Comparison of ENCODE assay signal across 29 cellular contexts in the genomic region with DNA sequence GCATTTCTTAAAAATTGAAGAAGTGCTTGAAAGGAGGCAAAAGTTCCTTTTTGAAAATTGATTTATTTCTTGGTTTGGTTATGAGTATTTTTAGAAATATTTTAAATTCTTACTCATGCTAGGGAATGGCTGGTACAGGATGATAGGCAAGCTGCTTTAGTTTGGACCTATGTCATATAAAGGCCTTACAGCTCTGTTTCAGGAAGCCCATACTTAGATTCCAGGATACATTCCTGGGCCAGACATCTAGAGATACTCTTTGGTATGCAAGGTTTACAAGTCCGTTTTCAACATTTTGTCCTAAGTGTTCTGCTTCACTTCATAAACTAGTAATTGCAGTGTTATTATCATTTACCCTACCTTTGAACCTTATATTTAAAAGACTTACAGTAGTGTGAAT.
A peak's percentile ranks its signal among the peaks of the same experiment; 100 is the strongest.
DNase-seq lines count a peak whose midpoint lies in the region; ATAC-seq and TF ChIP-seq lines count a peak whose summit lies in the region.
"Had no signal": no experiment of that assay in that cellular context is flagged by ENCODE, and none has a peak within 500 bp of the region (broad histone marks: within the 10 kb centered on the region; RNA-seq: fewer than 3 reads in every experiment).

No MANE protein-coding gene starts in this region.

- H3K4me1 Mint-ChIP-seq in CD8-positive, alpha-beta memory T cell = peaks cover 0 to 5% (median 2%) of the 10 kb centered on the region in 3 donors
- H3K4me1 Mint-ChIP-seq: stimulated activated naive CD8-positive, alpha-beta T cell treated with anti-CD3 and anti-CD28 coated beads, Interleukin-15, amount 100 ng/mL, for 72 hours had no signal

- H3K18ac ChIP-seq in IMR-90 (ENCODE audit: low read depth, low read length) (no peak overlapping the region), mesenchymal stem cell (ENCODE audit: low read depth in 1 of 2, low read length in 2 of 2) (no peak overlapping the region)

- no peak overlapping the region for H2BK12ac ChIP-seq in mesenchymal stem cell (ENCODE audit: low read length in 2 of 2)

- H3K4me3 ChIP-seq in IMR-90 (ENCODE audit: insufficient read depth, low read depth, low read length) (no peak overlapping the region), brain microvascular endothelial cell (ENCODE audit: low read depth, low read length) (no peak overlapping the region), mesenchymal stem cell (ENCODE audit: insufficient read depth in 1 of 2, low read depth in 1 of 2, low read length in 2 of 2) (no peak overlapping the region), mucosa of descending colon (no peak overlapping the region)
- H3K4me3 ChIP-seq in CD8-positive, alpha-beta memory T cell (ENCODE audit: low read length) = no peak overlapping the region
- H3K4me3 ChIP-seq: body of pancreas, gastroesophageal sphincter, right lobe of liver, thyroid gland had no signal

- no peak overlapping the region for H2AK9ac ChIP-seq in IMR-90 (replicated peaks; ENCODE audit: low read depth, low read length, poor library complexity)

- H2BK20ac ChIP-seq in IMR-90 (ENCODE audit: low read depth, low read length) = no peak overlapping the region

- H3K36me3 ChIP-seq in IMR-90 (ENCODE audit: control insufficient read depth, insufficient read depth, low read length) = no peaks in the 10 kb centered on the region
- no peaks in the 10 kb centered on the region for H3K36me3 ChIP-seq in brain microvascular endothelial cell (replicated peaks)
- H3K36me3 ChIP-seq in mesenchymal stem cell (ENCODE audit: control insufficient read depth in 1 of 2, insufficient read depth in 2 of 2, low read depth in 1 of 2, low read length in 2 of 2) = peaks cover 0 to 1% of the 10 kb centered on the region in 2 experiments
- H3K36me3 ChIP-seq in mucosa of descending colon (ENCODE audit: low read depth) = no peaks in the 10 kb centered on the region
- H3K36me3 ChIP-seq in CD8-positive, alpha-beta memory T cell (ENCODE audit: insufficient read depth, low read length) = no peaks in the 10 kb centered on the region
- H3K36me3 ChIP-seq: gastroesophageal sphincter, right lobe of liver, thyroid gland had no signal

- no peaks in the 10 kb centered on the region for H4K20me1 ChIP-seq in IMR-90 (ENCODE audit: insufficient read depth, low read length)

- WGBS in IMR-90 (ENCODE audit: extremely low coverage in 2 of 2, insufficient read length in 1 of 2), 2 experiments = no CpG with 5 or more reads among the region's 1 CpG
- no CpG with 5 or more reads among the region's 1 CpG for WGBS in mesenchymal stem cell

- H3K56ac ChIP-seq in IMR-90 (ENCODE audit: extremely low read depth, insufficient read depth, low read length) = no peak overlapping the region

- H2AK5ac ChIP-seq in IMR-90 (ENCODE audit: low read depth, low read length) = no peak overlapping the region
- H2AK5ac ChIP-seq in mesenchymal stem cell (ENCODE audit: low read length, severe bottlenecking) = no peak overlapping the region

- H3K27me3 ChIP-seq in IMR-90 (ENCODE audit: control insufficient read depth, insufficient read depth, low read length) (no peaks in the 10 kb centered on the region), brain microvascular endothelial cell (replicated peaks) (no peaks in the 10 kb centered on the region), mesenchymal stem cell (ENCODE audit: control insufficient read depth in 1 of 2, insufficient read depth in 1 of 2, low read length in 2 of 2) (no peaks in the 10 kb centered on the region)
- no peaks in the 10 kb centered on the region for H3K27me3 ChIP-seq in CD8-positive, alpha-beta memory T cell (ENCODE audit: insufficient read depth, low read length, poor library complexity, severe bottlenecking)
- H3K27me3 ChIP-seq: body of pancreas, gastroesophageal sphincter, right lobe of liver, thyroid gland had no signal

- no peak overlapping the region for H4K8ac ChIP-seq in IMR-90 (ENCODE audit: low read depth in 2 of 2, low read length in 2 of 2)
- no peak overlapping the region for H4K8ac ChIP-seq in mesenchymal stem cell (ENCODE audit: low read length)

- no peak overlapping the region for H4K91ac ChIP-seq in IMR-90 (ENCODE audit: insufficient read depth, low read depth, low read length)
- no peak overlapping the region for H4K91ac ChIP-seq in mesenchymal stem cell (ENCODE audit: low read length)

- no peak overlapping the region for H2BK15ac ChIP-seq in IMR-90 (ENCODE audit: low read depth, low read length)
- H2BK15ac ChIP-seq in mesenchymal stem cell (ENCODE audit: low read depth, poor library complexity, severe bottlenecking) = no peak overlapping the region

- CTCF ChIA-PET in IMR-90 (lab: Yijun Ruan, JAX) = interaction anchor here (1.1 kb wide), 1 partner anchor 24 kb away, joined by 3 read pairs; no protein-coding TSS in a partner anchor
- CTCF ChIA-PET in CD8-positive, alpha-beta memory T cell (lab: Charles Lee) = no interaction called here

- H3K14ac ChIP-seq in IMR-90 (replicated peaks; ENCODE audit: low read depth, low read length) = no peak overlapping the region
- no peak overlapping the region for H3K14ac ChIP-seq in mesenchymal stem cell (ENCODE audit: low read length in 2 of 2)

- H3K23ac ChIP-seq in IMR-90 (ENCODE audit: low read depth, low read length) (no peak overlapping the region), mesenchymal stem cell (ENCODE audit: low read length in 2 of 2) (no peak overlapping the region)

- no peaks in the 10 kb centered on the region for H3K36me3 Mint-ChIP-seq in CD8-positive, alpha-beta memory T cell

- TF ChIP-seq POLR2A in IMR-90 (IDR thresholded peaks at IDR 0.05; ENCODE audit: low read depth, low read length) = no peak

- H3K9me3 ChIP-seq in IMR-90 (ENCODE audit: control insufficient read depth, insufficient read depth, low read length) (no peaks in the 10 kb centered on the region), mesenchymal stem cell (ENCODE audit: control insufficient read depth, low read length) (no peaks in the 10 kb centered on the region), mucosa of descending colon (no peaks in the 10 kb centered on the region)
- H3K9me3 ChIP-seq in CD8-positive, alpha-beta memory T cell (ENCODE audit: low read length) = no peaks in the 10 kb centered on the region
- H3K9me3 ChIP-seq: body of pancreas, gastroesophageal sphincter, right lobe of liver, thyroid gland had no signal

- no peak for TF ChIP-seq RAD21 in IMR-90 (IDR thresholded peaks at IDR 0.05; ENCODE audit: low read length)

- H2BK120ac ChIP-seq in IMR-90 (ENCODE audit: low read depth, low read length) (no peak overlapping the region), mesenchymal stem cell (ENCODE audit: low read depth, low read length) (no peak overlapping the region)

- H3K27me3 Mint-ChIP-seq in CD8-positive, alpha-beta memory T cell = no peaks in the 10 kb centered on the region
- H3K27me3 Mint-ChIP-seq: activated CD8-positive, alpha-beta T cell treated with anti-CD3 and anti-CD28 coated beads for 36 hours; activated naive CD8-positive, alpha-beta T cell treated with anti-CD3 and anti-CD28 coated beads for 36 hours; CD4-positive, CD25-positive, alpha-beta regulatory T cell; stimulated activated naive CD8-positive, alpha-beta T cell treated with anti-CD3 and anti-CD28 coated beads, Interleukin-15, amount 100 ng/mL, for 72 hours had no signal

- TF ChIP-seq CTCF in IMR-90 (conservative IDR thresholded peaks at IDR 0.05; ENCODE audit: low read depth, low read length) (no peak), brain microvascular endothelial cell (IDR thresholded peaks at IDR 0.05; ENCODE audit: low read depth, low read length, missing control alignments) (no peak), mucosa of descending colon (IDR thresholded peaks at IDR 0.05) (no peak)

- no TSS peak for BruUV-seq in IMR-90 (replicated peaks; lab: Mats Ljungman, UMichigan)

- H3K4me2 ChIP-seq in IMR-90 (ENCODE audit: low read depth, low read length) (no peak overlapping the region), mesenchymal stem cell (ENCODE audit: low read length, poor library complexity, severe bottlenecking) (no peak overlapping the region)

- H2BK5ac ChIP-seq in IMR-90 (ENCODE audit: low read depth, low read length, poor library complexity, severe bottlenecking) = no peak overlapping the region
- H2BK5ac ChIP-seq in mesenchymal stem cell (ENCODE audit: low read depth, low read length, poor library complexity, severe bottlenecking) = no peak overlapping the region

- no peak overlapping the region for H3K4ac ChIP-seq in IMR-90 (ENCODE audit: low read depth, low read length)
- H3K4ac ChIP-seq in mesenchymal stem cell (ENCODE audit: low read depth in 1 of 2, low read length in 2 of 2) = no peak overlapping the region

- H3K4me3 Mint-ChIP-seq in CD8-positive, alpha-beta memory T cell = no peak overlapping the region
- H3K4me3 Mint-ChIP-seq: activated CD8-positive, alpha-beta T cell treated with anti-CD3 and anti-CD28 coated beads for 36 hours; activated naive CD8-positive, alpha-beta T cell treated with anti-CD3 and anti-CD28 coated beads for 36 hours; CD4-positive, CD25-positive, alpha-beta regulatory T cell; nephron progenitor cell; stimulated activated naive CD8-positive, alpha-beta T cell treated with anti-CD3 and anti-CD28 coated beads, Interleukin-15, amount 100 ng/mL, for 72 hours had no signal

- H3K9ac ChIP-seq in IMR-90 (ENCODE audit: low read depth, low read length) (no peak overlapping the region), mesenchymal stem cell (ENCODE audit: low read length) (no peak overlapping the region)

- ATAC-seq in IMR-90 (ENCODE audit: low read depth) = peak; percentile 97
- no peak for ATAC-seq in mucosa of descending colon
- ATAC-seq in GM19455 (IDR thresholded peaks at IDR 0.05; ENCODE audit: unreplicated experiment) = no peak
- ATAC-seq: activated CD8-positive, alpha-beta T cell treated with anti-CD3 and anti-CD28 coated beads for 36 hours; body of pancreas; esophagus mucosa; gastroesophageal sphincter; right lobe of liver; Right ventricle myocardium inferior; stimulated activated naive CD8-positive, alpha-beta T cell treated with anti-CD3 and anti-CD28 coated beads, Interleukin-15, amount 100 ng/mL, for 72 hours had no signal

- dilution Hi-C loops in IMR-90 (cut with HindIII; ENCODE audit: low sequenced_read_pairs, unreplicated experiment) = no loop called here

- H3K9me3 Mint-ChIP-seq in CD8-positive, alpha-beta memory T cell = no peaks in the 10 kb centered on the region
- H3K9me3 Mint-ChIP-seq: nephron progenitor cell; stimulated activated naive CD8-positive, alpha-beta T cell treated with anti-CD3 and anti-CD28 coated beads, Interleukin-15, amount 100 ng/mL, for 72 hours had no signal

- H3K27ac Mint-ChIP-seq in CD8-positive, alpha-beta memory T cell = no peak overlapping the region
- H3K27ac Mint-ChIP-seq: activated CD8-positive, alpha-beta T cell treated with anti-CD3 and anti-CD28 coated beads for 36 hours; activated naive CD8-positive, alpha-beta T cell treated with anti-CD3 and anti-CD28 coated beads for 36 hours; CD4-positive, CD25-positive, alpha-beta regulatory T cell; nephron progenitor cell; stimulated activated naive CD8-positive, alpha-beta T cell treated with anti-CD3 and anti-CD28 coated beads, Interleukin-15, amount 100 ng/mL, for 72 hours had no signal

- H4K5ac ChIP-seq in IMR-90 (ENCODE audit: low read depth, low read length) = no peak overlapping the region

- in situ Hi-C loops in IMR-90 (cut with MboI; ENCODE audit: low sequenced_read_pairs) = no loop called here
- in situ Hi-C loops in brain microvascular endothelial cell (cut with HindIII; ENCODE audit: low pct_ligation_motif_present, low sequenced_read_pairs) = no loop called here

- no peak overlapping the region for H3K27ac ChIP-seq in IMR-90 (ENCODE audit: insufficient read depth, low read length)
- no peak overlapping the region for H3K27ac ChIP-seq in brain microvascular endothelial cell
- H3K27ac ChIP-seq in mesenchymal stem cell (ENCODE audit: low read length, poor library complexity, severe bottlenecking) = no peak overlapping the region
- H3K27ac ChIP-seq in CD8-positive, alpha-beta memory T cell (ENCODE audit: low read depth, low read length) = no peak overlapping the region
- H3K27ac ChIP-seq: body of pancreas, gastroesophageal sphincter, right lobe of liver, thyroid gland had no signal

- POLR2A ChIA-PET in IMR-90 (lab: Charles Lee; ENCODE audit: unreplicated experiment) = no interaction called here
- POLR2A ChIA-PET in CD8-positive, alpha-beta memory T cell (lab: Charles Lee) = no interaction called here

- DNase-seq in AG20443 (ENCODE audit: low spot score) = peak; percentile 8
- peak; percentile 29 for DNase-seq in IMR-90
- DNase-seq in brain microvascular endothelial cell = peak; percentile 9
- DNase-seq in mesenchymal stem cell = peak; percentile 6
- no peak for DNase-seq in SK-N-DZ (ENCODE audit: low spot score)
- DNase-seq in mucosa of descending colon = no peak
- DNase-seq in CD8-positive, alpha-beta memory T cell = no peak
- DNase-seq: activated CD4-positive, CD25-positive, alpha-beta regulatory T cell treated with anti-CD3 and anti-CD28 coated beads, Interleukin-2, amount 50 U/mL, for 72 hours; activated CD8-positive, alpha-beta T cell treated with anti-CD3 and anti-CD28 coated beads for 36 hours; activated naive CD8-positive, alpha-beta T cell treated with anti-CD3 and anti-CD28 coated beads for 36 hours; body of pancreas; CD4-positive, CD25-positive, alpha-beta regulatory T cell; effector CD8-positive, alpha-beta T cell; hypothalamus; islet precursor cell; Kasumi-1; NCI-H1092 treated with DMSO at 0.1 percent for 48 hours; NCI-H2029; NCI-H2227 treated with DMSO at 0.1 percent for 48 hours; nephron progenitor cell; OCI-M1; right lobe of liver; stimulated activated CD4-positive, alpha-beta T cell treated with anti-CD3 and anti-CD28 coated beads, Interleukin-15, amount 100 ng/mL, for 24 hours; stimulated activated naive CD8-positive, alpha-beta T cell treated with anti-CD3 and anti-CD28 coated beads, Interleukin-15, amount 100 ng/mL, for 72 hours; thyroid gland had no signal

- intact Hi-C loops in IMR-90 (cut with micrococcal nuclease) (no loop called here), mucosa of descending colon (cut with DNase I, micrococcal nuclease) (no loop called here)

- H2AFZ ChIP-seq in IMR-90 (replicated peaks; ENCODE audit: low read length, poor library complexity) (no peak overlapping the region), mesenchymal stem cell (ENCODE audit: low read depth, low read length) (no peak overlapping the region)

- H3K4me1 ChIP-seq in IMR-90 (ENCODE audit: control insufficient read depth, insufficient read depth, low read length) (no peaks in the 10 kb centered on the region), mesenchymal stem cell (ENCODE audit: control insufficient read depth, insufficient read depth, low read depth, low read length) (peaks cover 2% of the 10 kb centered on the region), mucosa of descending colon (ENCODE audit: low read depth) (peaks cover under 1% of the 10 kb centered on the region)
- peaks cover 3% of the 10 kb centered on the region for H3K4me1 ChIP-seq in CD8-positive, alpha-beta memory T cell (ENCODE audit: insufficient read depth, low read length)
- H3K4me1 ChIP-seq: gastroesophageal sphincter, thyroid gland had no signal

- H3K79me1 ChIP-seq in IMR-90 (ENCODE audit: low read depth in 1 of 2, low read length in 2 of 2) (peaks cover under 1 to 7% of the 10 kb centered on the region in 2 experiments; a peak in 2 of 4 replicates), mesenchymal stem cell (replicated peaks; ENCODE audit: low read length, poor library complexity, severe bottlenecking) (peaks cover 7% of the 10 kb centered on the region)

- no peaks in the 10 kb centered on the region for H3K9me1 ChIP-seq in IMR-90 (ENCODE audit: insufficient read depth, low read length)

Comparison
In these comparisons a context has a peak if more than half of its experiments do, and no peak if none do; other contexts are left out.
1. DNase-seq: peak in AG20443 (single experiment), IMR-90 (single experiment), brain microvascular endothelial cell (single experiment) and mesenchymal stem cell (single experiment); none in SK-N-DZ (single experiment), mucosa of descending colon (0 of 3) and CD8-positive, alpha-beta memory T cell (0 of 5).